34 cellular contexts compared by ENCODE assay signal in the genomic region with DNA sequence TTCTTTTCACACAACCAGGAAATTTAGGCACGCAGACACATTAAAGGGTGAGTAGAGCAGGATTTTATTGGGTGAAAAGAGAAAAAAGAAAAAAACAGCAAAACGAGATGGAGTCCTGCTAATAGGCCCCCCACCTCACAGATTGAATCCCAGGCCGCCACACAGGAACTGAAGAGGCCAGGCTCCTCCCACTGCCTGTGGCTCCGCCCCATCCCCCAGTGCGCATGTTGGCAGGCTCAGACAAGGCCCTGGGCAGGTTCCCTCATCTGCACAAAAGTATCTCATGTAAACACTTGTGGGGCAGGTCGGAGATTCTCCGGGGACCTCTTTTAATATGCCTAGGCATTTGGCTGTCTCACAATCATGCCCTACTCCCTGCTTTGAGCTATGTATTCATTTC.
DNase-seq lines count a peak whose midpoint lies in the region; ATAC-seq and TF ChIP-seq lines count a peak whose summit lies in the region.
"Had no signal": no experiment of that assay in that cellular context is flagged by ENCODE, and none has a peak within 500 bp of the region (broad histone marks: within the 10 kb centered on the region; RNA-seq: fewer than 3 reads in every experiment).

No MANE protein-coding gene starts in this region.

- H3K27ac ChIP-seq in neural progenitor cell = no peak overlapping the region
- H3K27ac ChIP-seq: adrenal gland, lower lobe of right lung, ovary, upper lobe of right lung had no signal

- H3K27ac Mint-ChIP-seq in endothelial cell (ENCODE audit: unreplicated experiment) = peak overlapping the region; percentile 89
- no peak overlapping the region for H3K27ac Mint-ChIP-seq in neural progenitor cell
- H3K27ac Mint-ChIP-seq: activated T-cell treated with anti-CD3 and anti-CD28 coated beads, Interleukin-2, amount 50 U/mL, for 72 hours; CD14-positive monocyte; effector memory CD8-positive, alpha-beta T cell; HFFc6; nephron had no signal

- TF ChIP-seq CTCF in Loucy (conservative IDR thresholded peaks at IDR 0.05; ENCODE audit: low read length) = no peak
- no peak for TF ChIP-seq CTCF in endothelial cell (IDR thresholded peaks at IDR 0.05; ENCODE audit: unreplicated experiment)
- no peak for TF ChIP-seq CTCF in neural progenitor cell (IDR thresholded peaks at IDR 0.05)

- H4K20me1 ChIP-seq in Loucy (ENCODE audit: insufficient read depth, low read length, poor library complexity, severe bottlenecking) (no peaks in the 10 kb centered on the region), neural progenitor cell (ENCODE audit: low read depth) (no peaks in the 10 kb centered on the region)

- H3K9me3 Mint-ChIP-seq in endothelial cell (ENCODE audit: unreplicated experiment) = no peaks in the 10 kb centered on the region
- no peaks in the 10 kb centered on the region for H3K9me3 Mint-ChIP-seq in neural progenitor cell
- H3K9me3 Mint-ChIP-seq: activated T-cell treated with anti-CD3 and anti-CD28 coated beads, Interleukin-2, amount 50 U/mL, for 72 hours; effector memory CD8-positive, alpha-beta T cell; HFFc6; nephron had no signal

- peak; percentile 24 for DNase-seq in NCI-H2171 treated with DMSO at 0.1 percent for 48 hours (lab: John Stamatoyannopoulos, UW)
- DNase-seq in NCI-H2171 (lab: John Stamatoyannopoulos, UW) = no peak
- DNase-seq in endothelial cell (ENCODE audit: low spot score) = no peak
- peak; percentile 6 for DNase-seq in neural progenitor cell (ENCODE audit: low spot score)
- DNase-seq in stimulated activated naive CD4-positive, alpha-beta T cell (lab: John Stamatoyannopoulos, UW) = no peak
- no peak for DNase-seq in NCI-H226
- DNase-seq: activated CD4-positive, alpha-beta T cell treated with anti-CD3 and anti-CD28 coated beads, Interleukin-2, amount 50 U/mL, for 4 hours; activated CD4-positive, CD25-positive, alpha-beta regulatory T cell; activated T-cell treated with anti-CD3 and anti-CD28 coated beads, Interleukin-2, amount 50 U/mL, for 72 hours; adrenal gland; central memory CD4-positive, alpha-beta T cell; DMS79; effector memory CD8-positive, alpha-beta T cell; foreskin fibroblast; GF-D8; head of caudate nucleus; HFFc6; lower lobe of right lung; MG63; NCI-H1105 treated with DMSO at 0.1 percent for 48 hours; NCI-H2029; NCI-H82; ovary; SHP77 treated with DMSO at 0.1 percent for 48 hours; stimulated activated CD4-positive, alpha-beta T cell treated with anti-CD3 and anti-CD28 coated beads, Interleukin-15, amount 100 ng/mL, for 24 hours; stimulated activated CD4-positive, alpha-beta T cell treated with anti-CD3 and anti-CD28 coated beads, Interleukin-4, amount 100 ng/mL, for 4 hours; substantia nigra; SW 1271; T1000; upper lobe of right lung had no signal

- H3K9ac ChIP-seq in Loucy (ENCODE audit: low read depth, low read length, poor library complexity, severe bottlenecking) = peak overlapping the region; percentile 71
- no peak overlapping the region for H3K9ac ChIP-seq in neural progenitor cell

- H3K4me1 ChIP-seq in Loucy (ENCODE audit: insufficient read depth, low read length, poor library complexity, severe bottlenecking) (peaks cover 44% of the 10 kb centered on the region), neural progenitor cell (no peaks in the 10 kb centered on the region)
- H3K4me1 ChIP-seq: adrenal gland, upper lobe of right lung had no signal

- peak overlapping the region; percentile 54 for H3K4me3 ChIP-seq in Loucy (ENCODE audit: low read length, poor library complexity, severe bottlenecking)
- no peak overlapping the region for H3K4me3 ChIP-seq in neural progenitor cell
- H3K4me3 ChIP-seq: adrenal gland, lower lobe of right lung, MG63, ovary, upper lobe of right lung had no signal

- no peak for ATAC-seq in GM18519 (IDR thresholded peaks at IDR 0.05; ENCODE audit: low FRiP score, unreplicated experiment)
- ATAC-seq: activated T-cell treated with anti-CD3 and anti-CD28 coated beads, Interleukin-2, amount 50 U/mL, for 72 hours; effector memory CD8-positive, alpha-beta T cell; lower lobe of right lung; upper lobe of right lung had no signal

- H3K9me2 ChIP-seq in Loucy (replicated peaks; ENCODE audit: low read depth, low read length) = no peaks in the 10 kb centered on the region

- H3K4me1 Mint-ChIP-seq in endothelial cell (ENCODE audit: unreplicated experiment) = peaks cover 29% of the 10 kb centered on the region
- peaks cover 6% of the 10 kb centered on the region for H3K4me1 Mint-ChIP-seq in neural progenitor cell
- H3K4me1 Mint-ChIP-seq: CD14-positive monocyte, nephron had no signal

- no peak overlapping the region for H2AFZ ChIP-seq in Loucy (ENCODE audit: low read length)
- peak overlapping the region; percentile 24 for H2AFZ ChIP-seq in neural progenitor cell (replicated peaks)

- H3K9me3 ChIP-seq in Loucy (ENCODE audit: insufficient read depth, low read depth, low read length) (no peaks in the 10 kb centered on the region), neural progenitor cell (ENCODE audit: low read depth) (no peaks in the 10 kb centered on the region)
- H3K9me3 ChIP-seq: adrenal gland, lower lobe of right lung, MG63, ovary, upper lobe of right lung had no signal

- H3K4me2 ChIP-seq in Loucy (ENCODE audit: low read depth, low read length, poor library complexity, severe bottlenecking) = peak overlapping the region; percentile 96
- no peak overlapping the region for H3K4me2 ChIP-seq in neural progenitor cell

- H3K79me2 ChIP-seq in Loucy (ENCODE audit: insufficient read depth, low read length) (no peaks in the 10 kb centered on the region), neural progenitor cell (ENCODE audit: low read depth) (no peaks in the 10 kb centered on the region)

- H3K36me3 ChIP-seq in Loucy (ENCODE audit: insufficient read depth, low read length) = no peaks in the 10 kb centered on the region
- H3K36me3 ChIP-seq in neural progenitor cell = no peaks in the 10 kb centered on the region
- H3K36me3 ChIP-seq: adrenal gland, lower lobe of right lung, MG63, ovary, upper lobe of right lung had no signal

- H3K27me3 ChIP-seq in Loucy (ENCODE audit: insufficient read depth, low read length, poor library complexity, severe bottlenecking) (no peaks in the 10 kb centered on the region), neural progenitor cell (no peaks in the 10 kb centered on the region)
- H3K27me3 ChIP-seq: adrenal gland, MG63, ovary, upper lobe of right lung had no signal

- no peak overlapping the region for H3K4me3 Mint-ChIP-seq in endothelial cell (ENCODE audit: unreplicated experiment)
- no peak overlapping the region for H3K4me3 Mint-ChIP-seq in neural progenitor cell
- H3K4me3 Mint-ChIP-seq: activated T-cell treated with anti-CD3 and anti-CD28 coated beads, Interleukin-2, amount 50 U/mL, for 72 hours; CD14-positive monocyte; effector memory CD8-positive, alpha-beta T cell; HFFc6; nephron had no signal

- H3F3A ChIP-seq in Loucy (ENCODE audit: low read depth) = peaks cover 17% of the 10 kb centered on the region
- H3F3A ChIP-seq in neural progenitor cell (ENCODE audit: low read depth) = no peaks in the 10 kb centered on the region

- H3K27me3 Mint-ChIP-seq in endothelial cell (ENCODE audit: unreplicated experiment) (peaks cover 3% of the 10 kb centered on the region), neural progenitor cell (ENCODE audit: insufficient read depth, low read depth) (peaks cover 2% of the 10 kb centered on the region)
- H3K27me3 Mint-ChIP-seq: effector memory CD8-positive, alpha-beta T cell had no signal

- H3K36me3 Mint-ChIP-seq in endothelial cell (ENCODE audit: low read depth, unreplicated experiment) (no peaks in the 10 kb centered on the region), neural progenitor cell (no peaks in the 10 kb centered on the region)
- H3K36me3 Mint-ChIP-seq: CD14-positive monocyte had no signal

Comparison
In these comparisons a context has a peak if more than half of its experiments do, and no peak if none do; other contexts are left out.
1. DNase-seq: peak in NCI-H2171 treated with DMSO at 0.1 percent for 48 hours (single experiment) and neural progenitor cell (single experiment); none in NCI-H2171 (single experiment), endothelial cell (single experiment), stimulated activated naive CD4-positive, alpha-beta T cell (0 of 6) and NCI-H226 (single experiment).